7 cellular contexts compared by ENCODE assay signal in the genomic region with DNA sequence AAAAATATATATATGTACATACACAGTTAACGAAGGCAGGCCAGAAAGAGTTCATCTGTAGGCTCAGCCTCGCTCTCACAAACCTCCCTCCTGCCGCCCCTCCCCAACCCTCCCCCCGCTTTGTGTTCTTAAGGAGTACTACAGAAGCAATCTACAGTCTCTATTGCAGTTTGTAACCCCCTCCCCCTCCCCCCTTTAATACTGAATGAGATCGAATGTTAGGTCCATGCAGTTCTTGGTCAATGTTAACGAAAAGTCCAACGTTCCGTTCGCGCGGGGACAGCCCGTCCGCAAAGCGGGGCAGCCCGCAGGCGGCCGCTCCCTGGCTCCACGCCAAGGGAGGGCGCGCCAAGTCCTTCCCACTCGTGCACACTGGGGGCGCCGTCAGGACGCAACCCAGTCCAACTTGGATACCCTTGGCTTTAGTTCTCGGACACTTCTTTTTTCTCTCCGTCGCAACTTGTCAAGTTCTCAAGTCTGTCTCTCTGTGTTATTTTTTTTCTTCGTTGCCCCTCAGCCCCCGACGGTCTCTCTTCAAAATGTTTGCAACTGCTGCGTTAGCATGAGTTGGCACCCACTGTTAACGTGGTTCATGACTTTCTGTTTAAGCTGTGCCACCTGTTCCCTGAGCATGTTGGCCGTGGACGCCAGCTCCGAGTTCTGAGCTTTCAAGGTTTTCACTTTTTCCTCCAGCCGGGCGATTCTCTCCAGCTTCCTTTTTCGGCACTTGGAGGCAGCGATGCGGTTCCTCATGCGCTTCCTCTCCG. TPM values are rescaled to one million over a fixed set of nuclear protein-coding genes. Genes with fewer than 3 reads are reported as not detected.
DNase-seq lines count a peak whose midpoint lies in the region; ATAC-seq and TF ChIP-seq lines count a peak whose summit lies in the region.

No MANE protein-coding gene starts in this region.

- intact Hi-C loops in activated CD4-positive, alpha-beta T cell treated with anti-CD3 and anti-CD28 coated beads, Interleukin-2, amount 10 ng/mL, durations not matched to agents 24 days and 14 days (cut with micrococcal nuclease): no loop called here
- intact Hi-C loops in lower leg skin (cut with DNase I; ENCODE audit: low total_unique reads): no loop called here

- WGBS in lower leg skin, 2 donors: 1% methylated on average over 40 to 42 of the region's 42 CpGs

- peaks cover 33% of the 10 kb centered on the region for H3K36me3 Mint-ChIP-seq in activated CD4-positive, alpha-beta T cell treated with anti-CD3 and anti-CD28 coated beads, Interleukin-2, amount 10 ng/mL, durations not matched to agents 24 days and 14 days (ENCODE audit: low read depth)

- no peak for TF ChIP-seq POLR2A in lower leg skin (IDR thresholded peaks at IDR 0.05)

- H3K9ac ChIP-seq in duodenal mucosa (ENCODE audit: low read depth in 1 of 2, low read length in 2 of 2): peak overlapping the region; percentile 99 to 100

- H3K27me3 Mint-ChIP-seq in activated CD4-positive, alpha-beta T cell treated with anti-CD3 and anti-CD28 coated beads, Interleukin-2, amount 10 ng/mL, durations not matched to agents 24 days and 14 days: peaks cover 9% of the 10 kb centered on the region

- TF ChIP-seq CTCF in GM13976 (IDR thresholded peaks at IDR 0.05; ENCODE audit: borderline replicate concordance, control extremely low read depth, extremely low read depth, insufficient read depth, missing control alignments) (peak; percentile 50), lower leg skin (IDR thresholded peaks at IDR 0.05) (peak in 1 of 3 donors; percentile 24)

- peaks cover 33% of the 10 kb centered on the region for H3K4me1 Mint-ChIP-seq in activated CD4-positive, alpha-beta T cell treated with anti-CD3 and anti-CD28 coated beads, Interleukin-2, amount 10 ng/mL, durations not matched to agents 24 days and 14 days

- peaks cover 7 to 8% of the 10 kb centered on the region in 2 donors for H3K36me3 ChIP-seq in duodenal mucosa (ENCODE audit: control insufficient read depth in 1 of 2, insufficient read depth in 2 of 2, low read length in 2 of 2)

- in situ Hi-C loops in GM13976 (cut with MboI; ENCODE audit: low sequenced_read_pairs, unreplicated experiment): loop anchor here (25.0 kb wide), 1 partner anchor 506 kb away; the partner anchor contains the start of gene FGGY

- H3K4me3 Mint-ChIP-seq in activated CD4-positive, alpha-beta T cell treated with anti-CD3 and anti-CD28 coated beads, Interleukin-2, amount 10 ng/mL, durations not matched to agents 24 days and 14 days: peak overlapping the region; percentile 97

- H3K27me3 ChIP-seq in duodenal mucosa (ENCODE audit: control insufficient read depth in 1 of 2, insufficient read depth in 2 of 2, low read length in 2 of 2): no peaks in the 10 kb centered on the region

- ATAC-seq in HG03175 (IDR thresholded peaks at IDR 0.05; ENCODE audit: unreplicated experiment): no peak

- H3K27ac Mint-ChIP-seq in activated CD4-positive, alpha-beta T cell treated with anti-CD3 and anti-CD28 coated beads, Interleukin-2, amount 10 ng/mL, durations not matched to agents 24 days and 14 days: peak overlapping the region; percentile 99

- H3K4me1 ChIP-seq in duodenal mucosa (ENCODE audit: control insufficient read depth in 1 of 2, insufficient read depth in 2 of 2, low read length in 2 of 2): peaks cover 22 to 25% of the 10 kb centered on the region in 2 donors

- DNase-seq in GM13976 (ENCODE audit: low spot score) (peak; percentile 57), NCI-H2171 (lab: John Stamatoyannopoulos, UW) (peak; percentile 55), lower leg skin (ENCODE audit: low spot score in 2 of 2) (peak; percentile 61 to 94)
- DNase-seq in activated CD4-positive, alpha-beta T cell treated with anti-CD3 and anti-CD28 coated beads, Interleukin-2, amount 10 ng/mL, durations not matched to agents 24 days and 14 days: peak; percentile 88
- DNase-seq in stimulated activated CD4-positive, alpha-beta T cell treated with anti-CD3 and anti-CD28 coated beads, TNF-alpha, amount 100 ng/mL, for 24 hours (ENCODE audit: low read depth in 3 of 3): peak in 2 of 3 experiments; percentile 12 to 24

- H3K4me3 ChIP-seq in duodenal mucosa (ENCODE audit: low read depth in 1 of 2, low read length in 2 of 2) (peak overlapping the region; percentile 92 to 93), lower leg skin (ENCODE audit: low read depth, poor library complexity, severe bottlenecking) (peak overlapping the region; percentile 85)

- no peaks in the 10 kb centered on the region for H3K9me3 Mint-ChIP-seq in activated CD4-positive, alpha-beta T cell treated with anti-CD3 and anti-CD28 coated beads, Interleukin-2, amount 10 ng/mL, durations not matched to agents 24 days and 14 days

- no peaks in the 10 kb centered on the region for H3K9me3 ChIP-seq in duodenal mucosa (ENCODE audit: control insufficient read depth in 1 of 2, low read length in 2 of 2)

- peak overlapping the region; percentile 99 for H3K27ac ChIP-seq in duodenal mucosa (ENCODE audit: low read depth, low read length)

RNA-seq across cellular contexts. Expression of gene JUN, which starts 2.1 kb away (rescaled TPM):
- 51.6 and 52.6 TPM in 2 replicates for total RNA-seq in activated CD4-positive, alpha-beta T cell treated with anti-CD3 and anti-CD28 coated beads, Interleukin-2, amount 10 ng/mL, durations not matched to agents 24 days and 14 days
- 100 to 1,000 TPM in 3 of 4 donors, 10 to 100 TPM in 1; 93.8 to 589 (median 205) TPM for total RNA-seq in lower leg skin

Comparison
In these comparisons a context has a peak if more than half of its experiments do, and no peak if none do; other contexts are left out.
1. DNase-seq: peak in every context shown above with its lines; median percentile 88 in activated CD4-positive, alpha-beta T cell treated with anti-CD3 and anti-CD28 coated beads, Interleukin-2, amount 10 ng/mL, durations not matched to agents 24 days and 14 days; 78 in lower leg skin; 57 in GM13976; 55 in NCI-H2171; 18 in stimulated activated CD4-positive, alpha-beta T cell treated with anti-CD3 and anti-CD28 coated beads, TNF-alpha, amount 100 ng/mL, for 24 hours.